Comparison of ENCODE assay signal across 1 cellular context in the genomic region with DNA sequence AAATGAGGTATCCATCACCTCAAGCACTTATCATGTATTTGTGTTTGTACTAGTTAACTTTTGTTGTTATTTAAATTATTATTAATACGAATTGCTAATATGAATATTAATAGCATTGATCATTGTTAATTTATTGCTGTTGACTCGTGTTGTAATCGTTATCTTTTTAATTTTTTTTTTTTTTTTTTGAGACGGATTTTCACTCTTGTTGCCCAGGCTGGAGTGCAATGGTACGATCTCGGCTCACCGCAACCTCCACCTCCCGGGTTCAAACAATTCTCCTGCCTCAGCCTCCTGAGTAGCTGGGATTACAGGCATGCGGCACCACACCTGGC.
TF ChIP-seq lines count a peak whose summit lies in the region.

No MANE protein-coding gene starts in this region.

TF ChIP-seq in GM12878, 131 proteins besides CTCF, POLR2A, EP300 and RAD21:
- TF ChIP-seq, protein P1, sequence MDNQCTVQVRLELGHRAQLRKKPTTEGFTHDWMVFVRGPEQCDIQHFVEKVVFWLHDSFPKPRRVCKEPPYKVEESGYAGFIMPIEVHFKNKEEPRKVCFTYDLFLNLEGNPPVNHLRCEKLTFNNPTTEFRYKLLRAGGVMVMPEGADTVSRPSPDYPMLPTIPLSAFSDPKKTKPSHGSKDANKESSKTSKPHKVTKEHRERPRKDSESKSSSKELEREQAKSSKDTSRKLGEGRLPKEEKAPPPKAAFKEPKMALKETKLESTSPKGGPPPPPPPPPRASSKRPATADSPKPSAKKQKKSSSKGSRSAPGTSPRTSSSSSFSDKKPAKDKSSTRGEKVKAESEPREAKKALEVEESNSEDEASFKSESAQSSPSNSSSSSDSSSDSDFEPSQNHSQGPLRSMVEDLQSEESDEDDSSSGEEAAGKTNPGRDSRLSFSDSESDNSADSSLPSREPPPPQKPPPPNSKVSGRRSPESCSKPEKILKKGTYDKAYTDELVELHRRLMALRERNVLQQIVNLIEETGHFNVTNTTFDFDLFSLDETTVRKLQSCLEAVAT (IDR thresholded peaks at IDR 0.05) = peak; percentile 84
- 0 out of 2 replicates have a peak, but pooled peaks have one; percentile 19 for TF ChIP-seq YBX1 (IDR thresholded peaks at IDR 0.05)
